ENCODE assay signal across 10 cellular contexts in the genomic region with DNA sequence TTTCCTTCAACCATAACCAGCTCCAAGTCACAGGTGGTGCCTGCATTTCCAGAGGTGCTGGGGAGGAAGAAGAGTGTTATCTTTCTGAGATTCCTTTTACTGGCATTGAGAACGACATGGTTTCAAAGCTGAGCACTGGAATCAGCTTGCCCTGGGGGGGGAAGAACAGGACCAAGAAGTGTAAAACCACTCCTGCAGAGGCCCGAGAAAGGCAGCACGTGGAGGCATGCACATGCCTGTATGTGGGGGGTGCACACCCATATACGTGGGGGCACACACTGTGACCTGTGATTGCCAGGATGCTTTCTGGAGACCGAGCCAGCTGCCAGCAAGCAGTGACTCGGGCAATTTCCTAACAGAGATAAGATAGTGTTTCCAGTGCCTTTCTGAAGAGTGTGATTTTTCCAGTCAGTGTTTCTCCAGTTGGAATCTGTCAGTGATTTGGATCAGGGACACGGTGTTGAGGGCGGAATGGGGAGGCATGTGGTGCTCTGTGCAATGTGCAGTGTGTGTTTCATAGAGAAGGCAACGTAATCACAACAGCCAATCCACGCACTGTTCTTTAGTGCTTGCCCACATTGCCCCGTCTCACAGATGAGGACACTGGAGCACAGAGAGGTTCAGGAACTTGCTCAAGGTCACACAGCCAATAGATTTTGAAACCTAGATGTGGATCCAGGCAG. TPM values are rescaled to one million over a fixed set of nuclear protein-coding genes. Genes with fewer than 3 reads are reported as not detected.
A peak's percentile ranks its signal among the peaks of the same experiment; 100 is the strongest.
DNase-seq lines count a peak whose midpoint lies in the region; TF ChIP-seq lines count a peak whose summit lies in the region.
"Had no signal": no experiment of that assay in that cellular context is flagged by ENCODE, and none has a peak within 500 bp of the region (broad histone marks: within the 10 kb centered on the region; RNA-seq: fewer than 3 reads in every experiment).

No MANE protein-coding gene starts in this region.

- H3K9me2 ChIP-seq in hepatocyte (replicated peaks; ENCODE audit: insufficient read depth): no peaks in the 10 kb centered on the region

- peak overlapping the region; percentile 3 for H3K4me3 Mint-ChIP-seq in activated CD4-positive, alpha-beta memory T cell treated with anti-CD3 and anti-CD28 coated beads, Interleukin-2, amount 10 ng/mL, durations not matched to agents 7 days and 5 days
- no peak overlapping the region for H3K4me3 Mint-ChIP-seq in activated CD4-positive, alpha-beta memory T cell treated with anti-CD3 and anti-CD28 coated beads for 36 hours
- H3K4me3 Mint-ChIP-seq in activated T-helper 2 cell treated with anti-CD3 and anti-CD28 coated beads, Interferon-gamma antibody, Interleukin-2, Interleukin-4, amounts not matched to agents 10 μg/mL and 5 μg/mL and 100 μg/mL, durations not matched to agents 14 hours and 24 hours and 36 hours (ENCODE audit: low read depth): peak overlapping the region; percentile 24

- no peak overlapping the region for H4K5ac ChIP-seq in mesendoderm (ENCODE audit: low read length)

- no peak for DNase-seq in activated CD4-positive, alpha-beta memory T cell treated with anti-CD3 and anti-CD28 coated beads, Interleukin-2, amount 10 ng/mL, durations not matched to agents 7 days and 5 days
- DNase-seq in activated CD4-positive, alpha-beta memory T cell treated with anti-CD3 and anti-CD28 coated beads for 36 hours: no peak
- no peak for DNase-seq in activated T-helper 2 cell treated with anti-CD3 and anti-CD28 coated beads, Interferon-gamma antibody, Interleukin-2, Interleukin-4, amounts not matched to agents 10 μg/mL and 5 μg/mL and 100 μg/mL, durations not matched to agents 14 hours and 24 hours and 36 hours (ENCODE audit: low spot score)
- DNase-seq in hepatocyte (ENCODE audit: low spot score) (no peak), stomach (no peak), mesendoderm (no peak), mucosa of gallbladder (ENCODE audit: low spot score) (no peak)
- DNase-seq in effector CD8-positive, alpha-beta T cell (lab: John Stamatoyannopoulos, UW): no peak
- DNase-seq: stimulated activated CD4-positive, alpha-beta T cell treated with anti-CD3 and anti-CD28 coated beads, Interleukin-1b, Interleukin-23, amount 100 ng/mL, for 48 hours had no signal

- H2AK5ac ChIP-seq in mesendoderm (ENCODE audit: low read length): no peak overlapping the region

- H4K20me1 ChIP-seq in hepatocyte (ENCODE audit: insufficient read depth, poor library complexity, severe bottlenecking): no peaks in the 10 kb centered on the region

- H3K9me3 Mint-ChIP-seq in activated CD4-positive, alpha-beta memory T cell treated with anti-CD3 and anti-CD28 coated beads, Interleukin-2, amount 10 ng/mL, durations not matched to agents 7 days and 5 days: no peaks in the 10 kb centered on the region
- H3K9me3 Mint-ChIP-seq in activated CD4-positive, alpha-beta memory T cell treated with anti-CD3 and anti-CD28 coated beads for 36 hours: peaks cover 2% of the 10 kb centered on the region
- no peaks in the 10 kb centered on the region for H3K9me3 Mint-ChIP-seq in activated T-helper 2 cell treated with anti-CD3 and anti-CD28 coated beads, Interferon-gamma antibody, Interleukin-2, Interleukin-4, amounts not matched to agents 10 μg/mL and 5 μg/mL and 100 μg/mL, durations not matched to agents 14 hours and 24 hours and 36 hours

- H3K79me2 ChIP-seq in hepatocyte (peaks cover 4% of the 10 kb centered on the region), mesendoderm (ENCODE audit: control insufficient read depth, insufficient read depth, low read length) (peaks cover 2% of the 10 kb centered on the region)

- no peak overlapping the region for H4K8ac ChIP-seq in mesendoderm (ENCODE audit: low read depth, low read length)

- H3K9me3 ChIP-seq in hepatocyte (ENCODE audit: low read depth): no peaks in the 10 kb centered on the region
- H3K9me3 ChIP-seq in stomach: no peaks in the 10 kb centered on the region
- H3K9me3 ChIP-seq: esophagus muscularis mucosa had no signal

- H3K4me2 ChIP-seq in hepatocyte: peak overlapping the region; percentile 56
- no peak overlapping the region for H3K4me2 ChIP-seq in mesendoderm (ENCODE audit: low read length)

- H2BK5ac ChIP-seq in mesendoderm (ENCODE audit: low read length): no peak overlapping the region

- H3K4ac ChIP-seq in mesendoderm (ENCODE audit: low read depth, low read length): no peak overlapping the region

- no peak for TF ChIP-seq EP300 in stomach (IDR thresholded peaks at IDR 0.05)

- H3K79me1 ChIP-seq in mesendoderm (ENCODE audit: low read length): peaks cover 1% of the 10 kb centered on the region

- H3K36me3 Mint-ChIP-seq in activated CD4-positive, alpha-beta memory T cell treated with anti-CD3 and anti-CD28 coated beads, Interleukin-2, amount 10 ng/mL, durations not matched to agents 7 days and 5 days (ENCODE audit: low read depth): peaks cover 7% of the 10 kb centered on the region
- H3K36me3 Mint-ChIP-seq in activated CD4-positive, alpha-beta memory T cell treated with anti-CD3 and anti-CD28 coated beads for 36 hours: peaks cover 4% of the 10 kb centered on the region
- H3K36me3 Mint-ChIP-seq in activated T-helper 2 cell treated with anti-CD3 and anti-CD28 coated beads, Interferon-gamma antibody, Interleukin-2, Interleukin-4, amounts not matched to agents 10 μg/mL and 5 μg/mL and 100 μg/mL, durations not matched to agents 14 hours and 24 hours and 36 hours (ENCODE audit: low read depth): peaks cover 9% of the 10 kb centered on the region

- H2BK120ac ChIP-seq in mesendoderm (ENCODE audit: low read depth, low read length): no peak overlapping the region

- no peak overlapping the region for H3K9ac ChIP-seq in mesendoderm (ENCODE audit: low read length)

- CTCF ChIA-PET in activated CD4-positive, alpha-beta memory T cell treated with anti-CD3 and anti-CD28 coated beads, Interleukin-2, amount 10 ng/mL, durations not matched to agents 7 days and 5 days (lab: Charles Lee): interaction anchor here (1.0 kb wide), 1 partner anchor 17 kb away, joined by 3 read pairs; no protein-coding TSS in a partner anchor
- CTCF ChIA-PET in activated CD4-positive, alpha-beta memory T cell treated with anti-CD3 and anti-CD28 coated beads for 36 hours (lab: Charles Lee): interaction anchor here (2.4 kb wide), 1 partner anchor 17 kb away, joined by 9 read pairs; no protein-coding TSS in a partner anchor

- no peak overlapping the region for H3K56ac ChIP-seq in mesendoderm (ENCODE audit: low read length)

- H3K4me1 ChIP-seq in hepatocyte (ENCODE audit: insufficient read depth) (peaks cover 21% of the 10 kb centered on the region), stomach (peaks cover 12 to 35% (median 21%) of the 10 kb centered on the region in 4 donors), mesendoderm (ENCODE audit: control insufficient read depth, low read depth, low read length) (no peaks in the 10 kb centered on the region)

- no peak overlapping the region for H2BK15ac ChIP-seq in mesendoderm (replicated peaks; ENCODE audit: low read depth)

- no peak overlapping the region for H2AFZ ChIP-seq in hepatocyte

- H3K27ac Mint-ChIP-seq in activated CD4-positive, alpha-beta memory T cell treated with anti-CD3 and anti-CD28 coated beads, Interleukin-2, amount 10 ng/mL, durations not matched to agents 7 days and 5 days: no peak overlapping the region
- no peak overlapping the region for H3K27ac Mint-ChIP-seq in activated CD4-positive, alpha-beta memory T cell treated with anti-CD3 and anti-CD28 coated beads for 36 hours
- H3K27ac Mint-ChIP-seq in activated T-helper 2 cell treated with anti-CD3 and anti-CD28 coated beads, Interferon-gamma antibody, Interleukin-2, Interleukin-4, amounts not matched to agents 10 μg/mL and 5 μg/mL and 100 μg/mL, durations not matched to agents 14 hours and 24 hours and 36 hours: no peak overlapping the region

- TF ChIP-seq CTCF in hepatocyte (IDR thresholded peaks at IDR 0.05; ENCODE audit: poor library complexity): no peak
- TF ChIP-seq CTCF in stomach (IDR thresholded peaks at IDR 0.05): no peak

- POLR2A ChIA-PET in activated CD4-positive, alpha-beta memory T cell treated with anti-CD3 and anti-CD28 coated beads, Interleukin-2, amount 10 ng/mL, durations not matched to agents 7 days and 5 days (lab: Charles Lee): no interaction called here
- POLR2A ChIA-PET in activated CD4-positive, alpha-beta memory T cell treated with anti-CD3 and anti-CD28 coated beads for 36 hours (lab: Charles Lee): no interaction called here

- H3K4me1 Mint-ChIP-seq in activated CD4-positive, alpha-beta memory T cell treated with anti-CD3 and anti-CD28 coated beads, Interleukin-2, amount 10 ng/mL, durations not matched to agents 7 days and 5 days: peaks cover 31% of the 10 kb centered on the region
- peaks cover 21% of the 10 kb centered on the region for H3K4me1 Mint-ChIP-seq in activated CD4-positive, alpha-beta memory T cell treated with anti-CD3 and anti-CD28 coated beads for 36 hours (ENCODE audit: low read depth)
- H3K4me1 Mint-ChIP-seq in activated T-helper 2 cell treated with anti-CD3 and anti-CD28 coated beads, Interferon-gamma antibody, Interleukin-2, Interleukin-4, amounts not matched to agents 10 μg/mL and 5 μg/mL and 100 μg/mL, durations not matched to agents 14 hours and 24 hours and 36 hours (ENCODE audit: low read depth): peaks cover 27% of the 10 kb centered on the region

- peaks cover 4% of the 10 kb centered on the region for H3K27me3 Mint-ChIP-seq in activated CD4-positive, alpha-beta memory T cell treated with anti-CD3 and anti-CD28 coated beads, Interleukin-2, amount 10 ng/mL, durations not matched to agents 7 days and 5 days
- H3K27me3 Mint-ChIP-seq in activated CD4-positive, alpha-beta memory T cell treated with anti-CD3 and anti-CD28 coated beads for 36 hours: peaks cover 1% of the 10 kb centered on the region
- H3K27me3 Mint-ChIP-seq in activated T-helper 2 cell treated with anti-CD3 and anti-CD28 coated beads, Interferon-gamma antibody, Interleukin-2, Interleukin-4, amounts not matched to agents 10 μg/mL and 5 μg/mL and 100 μg/mL, durations not matched to agents 14 hours and 24 hours and 36 hours (ENCODE audit: low read depth): no peaks in the 10 kb centered on the region

- H3K36me3 ChIP-seq in hepatocyte (replicated peaks; ENCODE audit: insufficient read depth, low read depth) (no peaks in the 10 kb centered on the region), stomach (peaks cover 0 to 31% (median 23%) of the 10 kb centered on the region in 4 donors), mesendoderm (ENCODE audit: control insufficient read depth, insufficient read depth, low read length) (no peaks in the 10 kb centered on the region)

- H3K4me3 ChIP-seq in hepatocyte: no peak overlapping the region
- H3K4me3 ChIP-seq in stomach: peak overlapping the region; percentile 38 to 51 (median 46)
- no peak overlapping the region for H3K4me3 ChIP-seq in mesendoderm (ENCODE audit: low read length)

- no peak overlapping the region for H3K23ac ChIP-seq in mesendoderm (ENCODE audit: low read length)

- no peak overlapping the region for H3K18ac ChIP-seq in mesendoderm (ENCODE audit: low read length)

- peak overlapping the region; percentile 32 for H3K27ac ChIP-seq in hepatocyte
- peak overlapping the region in 4 of 5 donors; percentile 18 to 85 (median 77) for H3K27ac ChIP-seq in stomach
- H3K27ac ChIP-seq in mesendoderm (ENCODE audit: low read depth, low read length): no peak overlapping the region

- no peak for TF ChIP-seq POLR2A in stomach (IDR thresholded peaks at IDR 0.05)

- H3K27me3 ChIP-seq in hepatocyte (no peaks in the 10 kb centered on the region), stomach (no peaks in the 10 kb centered on the region), mesendoderm (ENCODE audit: insufficient read depth, low read length, poor library complexity) (no peaks in the 10 kb centered on the region)
- H3K27me3 ChIP-seq: esophagus muscularis mucosa had no signal

- intact Hi-C loops in activated CD4-positive, alpha-beta memory T cell treated with anti-CD3 and anti-CD28 coated beads for 36 hours (cut with micrococcal nuclease): no loop called here
- intact Hi-C loops in activated T-helper 2 cell treated with anti-CD3 and anti-CD28 coated beads, Interferon-gamma antibody, Interleukin-2, Interleukin-4, amounts not matched to agents 10 μg/mL and 5 μg/mL and 100 μg/mL, durations not matched to agents 14 hours and 24 hours and 36 hours (cut with micrococcal nuclease): loop anchor here (10.0 kb wide), 1 partner anchor 199 kb away; the partner anchor contains the start of gene INPP5A
- intact Hi-C loops in stomach (cut with DNase I; ENCODE audit: low total_unique reads): no loop called here

- WGBS in hepatocyte (ENCODE audit: low lambda C conversion rate, missing lambda C conversion rate): 58% methylated on average over 11 of the region's 11 CpGs
- 26 to 56% (median 33%) methylated on average over 11 of the region's 11 CpGs for WGBS in stomach, 5 donors
- no CpG with 5 or more reads among the region's 11 CpGs for WGBS in mesendoderm (ENCODE audit: extremely low coverage, insufficient coverage, low lambda C conversion rate)

RNA-seq across cellular contexts. Expression of gene LRRC27, which starts 4.2 kb away (rescaled TPM):
- total RNA-seq in activated CD4-positive, alpha-beta memory T cell treated with anti-CD3 and anti-CD28 coated beads, Interleukin-2, amount 10 ng/mL, durations not matched to agents 7 days and 5 days: 1 to 10 TPM; 3.3 to 3.9 TPM
- total RNA-seq in activated CD4-positive, alpha-beta memory T cell treated with anti-CD3 and anti-CD28 coated beads for 36 hours: 1 to 10 TPM; 2.5 to 2.8 TPM
- 2.8 and 3.5 TPM in 2 replicates for total RNA-seq in activated T-helper 2 cell treated with anti-CD3 and anti-CD28 coated beads, Interferon-gamma antibody, Interleukin-2, Interleukin-4, amounts not matched to agents 10 μg/mL and 5 μg/mL and 100 μg/mL, durations not matched to agents 14 hours and 24 hours and 36 hours
- total RNA-seq in hepatocyte (6.8 and 8.3 TPM in 2 replicates), stomach (10 to 100 TPM in 4 of 5 donors, 1 to 10 TPM in 1; 7.5 to 31.3 (median 15.1) TPM), mucosa of gallbladder (12.4 TPM)
- polyA plus RNA-seq in hepatocyte (7.5 and 7.9 TPM in 2 replicates), stomach (1 to 10 TPM; 4.2 to 7.0 (median 6.9) TPM)
- polyA plus RNA-seq in mesendoderm (2013, experiment 1 of 2): 1.7 TPM
- 1.8 TPM for polyA plus RNA-seq in mesendoderm (2013, experiment 2 of 2)

RNA-seq across cellular contexts. Expression of gene STK32C, which starts 28.5 kb away (rescaled TPM):
- 10 to 100 TPM; 17.4 to 18.2 TPM for total RNA-seq in activated CD4-positive, alpha-beta memory T cell treated with anti-CD3 and anti-CD28 coated beads, Interleukin-2, amount 10 ng/mL, durations not matched to agents 7 days and 5 days
- total RNA-seq in activated CD4-positive, alpha-beta memory T cell treated with anti-CD3 and anti-CD28 coated beads for 36 hours: 10 to 100 TPM; 14.8 to 16.1 TPM
- total RNA-seq in activated T-helper 2 cell treated with anti-CD3 and anti-CD28 coated beads, Interferon-gamma antibody, Interleukin-2, Interleukin-4, amounts not matched to agents 10 μg/mL and 5 μg/mL and 100 μg/mL, durations not matched to agents 14 hours and 24 hours and 36 hours: 17.3 and 18.8 TPM in 2 replicates
- total RNA-seq in hepatocyte (4.8 and 7.9 TPM in 2 replicates), stomach (10 to 100 TPM in 2 of 5 donors, 1 to 10 TPM in 2, not detected in 1; 1.6 to 71.0 (median 12.7) TPM), mucosa of gallbladder (23.8 TPM)
- polyA plus RNA-seq in hepatocyte (9.6 and 12.2 TPM in 2 replicates), stomach (10 to 100 TPM in 1 of 3 donors, 1 to 10 TPM in 2; 7.8 to 10.4 (median 7.9) TPM)
- polyA plus RNA-seq in mesendoderm (2013, experiment 1 of 2): 3.8 TPM
- polyA plus RNA-seq in mesendoderm (2013, experiment 2 of 2): 3.7 TPM

Comparison
In these comparisons a context has a peak if more than half of its experiments do, and no peak if none do; other contexts are left out.
1. H3K4me3 ChIP-seq: peak in stomach (4 of 4); none in hepatocyte (single experiment) and mesendoderm (single experiment).